In genomic region chr14:24428628-24429394, GRCh38 we compare ENCODE assay signal across 8 cellular contexts. TPM values are rescaled to one million over a fixed set of nuclear protein-coding genes. Genes with fewer than 3 reads are reported as not detected.
DNase-seq lines count a peak whose midpoint lies in the region; ATAC-seq and TF ChIP-seq lines count a peak whose summit lies in the region.

No MANE protein-coding gene starts in this region.

- TF ChIP-seq CTCF in GM12864 (IDR thresholded peaks at IDR 0.05; ENCODE audit: low read depth, low read length, missing control alignments) (no peak), SU-DHL-6 (IDR thresholded peaks at IDR 0.05; ENCODE audit: insufficient read depth, low read length, poor library complexity, severe bottlenecking) (no peak), esophagus muscularis mucosa (IDR thresholded peaks at IDR 0.05) (no peak), psoas muscle (IDR thresholded peaks at IDR 0.05) (no peak)

- no peaks in the 10 kb centered on the region for H3K9me3 ChIP-seq in SU-DHL-6 (ENCODE audit: insufficient read depth, low read length)
- H3K9me3 ChIP-seq in esophagus muscularis mucosa = no peaks in the 10 kb centered on the region
- H3K9me3 ChIP-seq in psoas muscle = no peaks in the 10 kb centered on the region

- H3K36me3 ChIP-seq in SU-DHL-6 (ENCODE audit: low read length) (no peaks in the 10 kb centered on the region), esophagus muscularis mucosa (peaks cover 14 to 28% (median 23%) of the 10 kb centered on the region in 4 donors), psoas muscle (ENCODE audit: insufficient read depth in 1 of 2, low read depth in 1 of 2) (peaks cover 0 to 28% of the 10 kb centered on the region in 2 donors)

- WGBS in esophagus muscularis mucosa = 91% methylated on average over 13 of the region's 18 CpGs
- 86 to 87% (median 86%) methylated on average over 14 to 18 of the region's 18 CpGs for WGBS in psoas muscle, 3 donors

- TF ChIP-seq EP300 in esophagus muscularis mucosa (IDR thresholded peaks at IDR 0.05) = no peak

- no peaks in the 10 kb centered on the region for H3K79me2 ChIP-seq in SU-DHL-6 (ENCODE audit: insufficient read depth, low read length)

- H3K27ac ChIP-seq in SU-DHL-6 (ENCODE audit: low read depth, low read length) (no peak overlapping the region), esophagus muscularis mucosa (replicated peaks in 1 of 4) (peak overlapping the region; percentile 92 to 98 (median 92)), psoas muscle (peak overlapping the region; percentile 98)

- H3K9ac ChIP-seq in SU-DHL-6 (ENCODE audit: low read length) = peak overlapping the region; percentile 73; the same call in 1 of the 2 replicates

- DNase-seq in GM12864 (ENCODE audit: low read depth) (no peak), esophagus muscularis mucosa (ENCODE audit: extremely low spot score) (peak; percentile 74), psoas muscle (no peak), NCI-H446 (lab: John Stamatoyannopoulos, UW) (no peak), NCI-H82 (lab: John Stamatoyannopoulos, UW) (no peak), GDM1 (lab: John Stamatoyannopoulos, UW) (no peak)

- TF ChIP-seq POLR2A in esophagus muscularis mucosa (IDR thresholded peaks at IDR 0.05; ENCODE audit: low read depth) = no peak

- H2AFZ ChIP-seq in SU-DHL-6 (ENCODE audit: low read depth, low read length, severe bottlenecking) = peak overlapping the region; percentile 91

- no peaks in the 10 kb centered on the region for H3K9me2 ChIP-seq in SU-DHL-6 (replicated peaks; ENCODE audit: insufficient read depth, low read length)

- peak overlapping the region; percentile 92 for H3K4me2 ChIP-seq in SU-DHL-6 (ENCODE audit: low read depth, low read length, poor library complexity, severe bottlenecking)

- intact Hi-C loops in esophagus muscularis mucosa (cut with DNase I) = no loop called here
- intact Hi-C loops in psoas muscle (cut with DNase I) = no loop called here

- H3K27me3 ChIP-seq in SU-DHL-6 (ENCODE audit: low read length) (no peaks in the 10 kb centered on the region), esophagus muscularis mucosa (no peaks in the 10 kb centered on the region), psoas muscle (ENCODE audit: insufficient read depth in 3 of 3, low read length in 2 of 3) (no peaks in the 10 kb centered on the region)

- H3K4me3 ChIP-seq in GM12864 (ENCODE audit: low read depth, low read length) (peak overlapping the region; percentile 62), SU-DHL-6 (ENCODE audit: insufficient read depth, low read length, poor library complexity, severe bottlenecking) (no peak overlapping the region), esophagus muscularis mucosa (peak overlapping the region; percentile 66 to 87 (median 70)), psoas muscle (peak overlapping the region; percentile 84)

- H3F3A ChIP-seq in SU-DHL-6 (ENCODE audit: insufficient read depth) = peaks cover 6% of the 10 kb centered on the region; the same call in 1 of the 2 replicates

- H3K4me1 ChIP-seq in esophagus muscularis mucosa (peaks cover 36 to 57% (median 48%) of the 10 kb centered on the region in 4 donors), psoas muscle (peaks cover 17% of the 10 kb centered on the region)

- no peak for ATAC-seq in psoas muscle
- ATAC-seq in HG03095 (IDR thresholded peaks at IDR 0.05; ENCODE audit: unreplicated experiment) = no peak

- H4K20me1 ChIP-seq in SU-DHL-6 (ENCODE audit: low read depth, low read length) = no peaks in the 10 kb centered on the region

RNA-seq across cellular contexts. Expression of gene CBLN3, which starts 0.7 kb away (rescaled TPM):
- total RNA-seq in esophagus muscularis mucosa (1 to 10 TPM; 1.2 to 2.2 (median 1.9) TPM), psoas muscle (1 to 10 TPM in 1 of 4 donors, under 1 TPM in 3; 0.66 to 1.5 (median 0.76) TPM)
- polyA plus RNA-seq in psoas muscle = under 1 TPM; 0.38 to 0.78 (median 0.70) TPM

RNA-seq across cellular contexts. Expression of gene KHNYN, which starts 0.9 kb away (rescaled TPM):
- total RNA-seq in esophagus muscularis mucosa = 10 to 100 TPM; 46.5 to 75.8 (median 58.4) TPM
- total RNA-seq in psoas muscle = 10 to 100 TPM; 25.8 to 44.2 (median 41.3) TPM
- 10 to 100 TPM; 15.3 to 74.9 (median 35.9) TPM for polyA plus RNA-seq in psoas muscle

RNA-seq across cellular contexts. Expression of gene SDR39U1, which starts 13.8 kb away (rescaled TPM):
- total RNA-seq in esophagus muscularis mucosa (10 to 100 TPM; 23.9 to 48.6 (median 33.5) TPM), psoas muscle (10 to 100 TPM; 55.7 to 75.2 (median 63.8) TPM)
- 100 to 1,000 TPM in 1 of 3 donors, 10 to 100 TPM in 2; 62.9 to 110 (median 63.6) TPM for polyA plus RNA-seq in psoas muscle

RNA-seq across cellular contexts. Expression of gene NYNRIN, which starts 30.0 kb away (rescaled TPM):
- 10 to 100 TPM in 3 of 4 donors, 1 to 10 TPM in 1; 8.0 to 21.2 (median 13.4) TPM for total RNA-seq in esophagus muscularis mucosa
- 1 to 10 TPM; 2.1 to 8.0 (median 2.4) TPM for total RNA-seq in psoas muscle
- 1 to 10 TPM; 1.1 to 1.5 (median 1.2) TPM for polyA plus RNA-seq in psoas muscle
